Comparison of ENCODE assay signal across 2 cellular contexts in the genomic region with DNA sequence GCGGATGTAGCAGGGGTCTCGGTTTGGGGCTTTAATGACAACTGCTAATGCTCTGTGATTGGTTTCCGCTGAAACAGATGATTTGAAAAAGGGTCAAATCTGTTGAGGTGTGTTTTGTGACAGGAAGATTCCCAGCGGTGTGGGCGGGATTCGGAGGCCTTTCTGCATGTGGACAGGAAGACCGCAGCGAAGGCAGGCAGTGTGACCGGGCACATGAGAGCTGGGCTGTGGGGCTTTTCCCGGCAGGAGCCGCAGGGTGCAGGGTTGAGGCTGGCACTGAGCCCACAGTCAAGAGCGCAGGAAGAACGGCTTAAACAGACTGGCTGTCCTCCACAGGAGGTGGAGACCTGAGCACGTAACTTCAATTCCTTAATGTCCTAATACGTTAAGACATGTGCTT.
TF ChIP-seq lines count a peak whose summit lies in the region.

No MANE protein-coding gene starts in this region.

TF ChIP-seq in SK-N-SH, 30 proteins besides CTCF, POLR2A, EP300 and RAD21 (continued from another document):
- TF ChIP-seq, protein P1, sequence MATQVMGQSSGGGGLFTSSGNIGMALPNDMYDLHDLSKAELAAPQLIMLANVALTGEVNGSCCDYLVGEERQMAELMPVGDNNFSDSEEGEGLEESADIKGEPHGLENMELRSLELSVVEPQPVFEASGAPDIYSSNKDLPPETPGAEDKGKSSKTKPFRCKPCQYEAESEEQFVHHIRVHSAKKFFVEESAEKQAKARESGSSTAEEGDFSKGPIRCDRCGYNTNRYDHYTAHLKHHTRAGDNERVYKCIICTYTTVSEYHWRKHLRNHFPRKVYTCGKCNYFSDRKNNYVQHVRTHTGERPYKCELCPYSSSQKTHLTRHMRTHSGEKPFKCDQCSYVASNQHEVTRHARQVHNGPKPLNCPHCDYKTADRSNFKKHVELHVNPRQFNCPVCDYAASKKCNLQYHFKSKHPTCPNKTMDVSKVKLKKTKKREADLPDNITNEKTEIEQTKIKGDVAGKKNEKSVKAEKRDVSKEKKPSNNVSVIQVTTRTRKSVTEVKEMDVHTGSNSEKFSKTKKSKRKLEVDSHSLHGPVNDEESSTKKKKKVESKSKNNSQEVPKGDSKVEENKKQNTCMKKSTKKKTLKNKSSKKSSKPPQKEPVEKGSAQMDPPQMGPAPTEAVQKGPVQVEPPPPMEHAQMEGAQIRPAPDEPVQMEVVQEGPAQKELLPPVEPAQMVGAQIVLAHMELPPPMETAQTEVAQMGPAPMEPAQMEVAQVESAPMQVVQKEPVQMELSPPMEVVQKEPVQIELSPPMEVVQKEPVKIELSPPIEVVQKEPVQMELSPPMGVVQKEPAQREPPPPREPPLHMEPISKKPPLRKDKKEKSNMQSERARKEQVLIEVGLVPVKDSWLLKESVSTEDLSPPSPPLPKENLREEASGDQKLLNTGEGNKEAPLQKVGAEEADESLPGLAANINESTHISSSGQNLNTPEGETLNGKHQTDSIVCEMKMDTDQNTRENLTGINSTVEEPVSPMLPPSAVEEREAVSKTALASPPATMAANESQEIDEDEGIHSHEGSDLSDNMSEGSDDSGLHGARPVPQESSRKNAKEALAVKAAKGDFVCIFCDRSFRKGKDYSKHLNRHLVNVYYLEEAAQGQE (IDR thresholded peaks at IDR 0.05; ENCODE audit: low read depth, low read length) = no peak
- TF ChIP-seq, protein P2, sequence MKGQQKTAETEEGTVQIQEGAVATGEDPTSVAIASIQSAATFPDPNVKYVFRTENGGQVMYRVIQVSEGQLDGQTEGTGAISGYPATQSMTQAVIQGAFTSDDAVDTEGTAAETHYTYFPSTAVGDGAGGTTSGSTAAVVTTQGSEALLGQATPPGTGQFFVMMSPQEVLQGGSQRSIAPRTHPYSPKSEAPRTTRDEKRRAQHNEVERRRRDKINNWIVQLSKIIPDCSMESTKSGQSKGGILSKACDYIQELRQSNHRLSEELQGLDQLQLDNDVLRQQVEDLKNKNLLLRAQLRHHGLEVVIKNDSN (IDR thresholded peaks at IDR 0.05; ENCODE audit: borderline replicate concordance, low read depth) = no peak
- no peak for TF ChIP-seq ELF1 (IDR thresholded peaks at IDR 0.05)
- TF ChIP-seq POLR2AphosphoS5 (IDR thresholded peaks at IDR 0.05; ENCODE audit: low read depth, low read length) = no peak
- no peak for TF ChIP-seq CHD2 (IDR thresholded peaks at IDR 0.05; ENCODE audit: low read length, partially characterized antibody)
- no peak for TF ChIP-seq RCOR1 (IDR thresholded peaks at IDR 0.05; ENCODE audit: low read length)
- no peak for TF ChIP-seq YY1 (IDR thresholded peaks at IDR 0.05; ENCODE audit: low read depth)
- TF ChIP-seq TEAD4 (IDR thresholded peaks at IDR 0.05; ENCODE audit: borderline replicate concordance, insufficient read depth) = no peak
- TF ChIP-seq GABPA (IDR thresholded peaks at IDR 0.05; ENCODE audit: low read depth) = no peak
- TF ChIP-seq GATA2 (CRISPR knock-in tag; IDR thresholded peaks at IDR 0.05) = no peak
- no peak for TF ChIP-seq MEF2A (IDR thresholded peaks at IDR 0.05; ENCODE audit: borderline replicate concordance, low read depth)
- TF ChIP-seq JUND (IDR thresholded peaks at IDR 0.05) = no peak
- TF ChIP-seq, protein P3, sequence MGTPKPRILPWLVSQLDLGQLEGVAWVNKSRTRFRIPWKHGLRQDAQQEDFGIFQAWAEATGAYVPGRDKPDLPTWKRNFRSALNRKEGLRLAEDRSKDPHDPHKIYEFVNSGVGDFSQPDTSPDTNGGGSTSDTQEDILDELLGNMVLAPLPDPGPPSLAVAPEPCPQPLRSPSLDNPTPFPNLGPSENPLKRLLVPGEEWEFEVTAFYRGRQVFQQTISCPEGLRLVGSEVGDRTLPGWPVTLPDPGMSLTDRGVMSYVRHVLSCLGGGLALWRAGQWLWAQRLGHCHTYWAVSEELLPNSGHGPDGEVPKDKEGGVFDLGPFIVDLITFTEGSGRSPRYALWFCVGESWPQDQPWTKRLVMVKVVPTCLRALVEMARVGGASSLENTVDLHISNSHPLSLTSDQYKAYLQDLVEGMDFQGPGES (IDR thresholded peaks at IDR 0.05; ENCODE audit: low read depth, low read length) = no peak
- TF ChIP-seq TAF1 (IDR thresholded peaks at IDR 0.05; ENCODE audit: borderline replicate concordance, low read depth, low read length) = no peak
- TF ChIP-seq, protein P4, sequence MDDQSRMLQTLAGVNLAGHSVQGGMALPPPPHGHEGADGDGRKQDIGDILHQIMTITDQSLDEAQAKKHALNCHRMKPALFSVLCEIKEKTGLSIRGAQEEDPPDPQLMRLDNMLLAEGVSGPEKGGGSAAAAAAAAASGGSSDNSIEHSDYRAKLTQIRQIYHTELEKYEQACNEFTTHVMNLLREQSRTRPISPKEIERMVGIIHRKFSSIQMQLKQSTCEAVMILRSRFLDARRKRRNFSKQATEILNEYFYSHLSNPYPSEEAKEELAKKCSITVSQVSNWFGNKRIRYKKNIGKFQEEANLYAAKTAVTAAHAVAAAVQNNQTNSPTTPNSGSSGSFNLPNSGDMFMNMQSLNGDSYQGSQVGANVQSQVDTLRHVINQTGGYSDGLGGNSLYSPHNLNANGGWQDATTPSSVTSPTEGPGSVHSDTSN (IDR thresholded peaks at IDR 0.05) = no peak

TF ChIP-seq in SK-N-SH treated with all-trans-retinoic acid at 6 μM for 48 hours, 23 proteins besides CTCF, POLR2A, EP300 and RAD21 (continued from another document):
- TF ChIP-seq, protein P5, sequence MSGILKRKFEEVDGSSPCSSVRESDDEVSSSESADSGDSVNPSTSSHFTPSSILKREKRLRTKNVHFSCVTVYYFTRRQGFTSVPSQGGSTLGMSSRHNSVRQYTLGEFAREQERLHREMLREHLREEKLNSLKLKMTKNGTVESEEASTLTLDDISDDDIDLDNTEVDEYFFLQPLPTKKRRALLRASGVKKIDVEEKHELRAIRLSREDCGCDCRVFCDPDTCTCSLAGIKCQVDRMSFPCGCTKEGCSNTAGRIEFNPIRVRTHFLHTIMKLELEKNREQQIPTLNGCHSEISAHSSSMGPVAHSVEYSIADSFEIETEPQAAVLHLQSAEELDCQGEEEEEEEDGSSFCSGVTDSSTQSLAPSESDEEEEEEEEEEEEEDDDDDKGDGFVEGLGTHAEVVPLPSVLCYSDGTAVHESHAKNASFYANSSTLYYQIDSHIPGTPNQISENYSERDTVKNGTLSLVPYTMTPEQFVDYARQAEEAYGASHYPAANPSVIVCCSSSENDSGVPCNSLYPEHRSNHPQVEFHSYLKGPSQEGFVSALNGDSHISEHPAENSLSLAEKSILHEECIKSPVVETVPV (CRISPR knock-in tag; IDR thresholded peaks at IDR 0.05) = no peak
- TF ChIP-seq TCF4 (CRISPR knock-in tag; IDR thresholded peaks at IDR 0.05; ENCODE audit: borderline replicate concordance) (no peak), ZNF565 (CRISPR knock-in tag; conservative IDR thresholded peaks at IDR 0.05; ENCODE audit: low read depth) (no peak), ZFP3 (CRISPR knock-in tag; IDR thresholded peaks at IDR 0.05) (no peak)
